ENCODE assay signal across 7 cellular contexts in the genomic region with DNA sequence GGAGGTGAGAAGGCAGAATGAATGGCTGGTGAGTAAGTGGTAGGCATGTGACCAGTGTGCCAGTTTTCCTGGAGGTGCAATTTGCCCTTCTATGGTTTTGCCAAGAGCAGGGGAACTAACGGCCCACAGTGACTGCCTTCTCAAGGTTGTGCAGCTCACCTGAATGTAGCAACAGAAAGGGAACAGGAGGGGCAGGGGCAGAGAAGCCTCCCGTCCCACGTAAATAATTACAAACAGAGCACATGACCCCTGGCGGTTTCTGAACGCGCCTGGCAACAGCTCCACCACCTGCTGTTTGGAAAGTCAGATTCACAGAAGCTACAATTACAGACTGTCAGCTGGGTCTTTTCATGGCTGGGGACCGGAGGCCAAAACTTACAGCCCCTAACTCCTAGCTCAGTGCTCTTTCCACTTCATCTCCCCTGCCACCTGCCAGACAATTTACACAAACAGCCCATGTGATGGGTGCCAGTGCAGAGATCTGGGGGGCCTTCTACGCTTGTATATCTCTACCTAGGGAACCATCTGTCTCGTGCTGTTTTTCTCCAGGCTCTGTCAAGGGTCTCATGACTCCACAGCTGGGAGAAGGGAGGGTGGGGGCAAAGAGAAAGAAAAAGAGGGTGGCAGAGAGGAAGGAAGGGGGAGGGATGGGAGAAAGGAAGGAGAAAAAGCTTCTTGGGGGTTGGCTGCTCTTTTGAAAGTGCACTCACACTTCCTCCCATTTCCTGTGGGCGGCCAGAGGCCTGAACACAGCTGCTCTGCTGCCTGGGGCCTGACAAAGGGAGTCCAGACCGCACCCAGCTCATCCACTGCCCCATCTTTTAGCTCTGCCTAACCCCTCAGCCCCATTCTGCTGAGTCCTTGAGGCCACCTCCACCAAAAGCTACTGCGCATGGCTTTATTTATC.
DNase-seq lines count a peak whose midpoint lies in the region; ATAC-seq and FAIRE-seq lines count a peak whose summit lies in the region.

No MANE protein-coding gene starts in this region.

- peak; percentile 89 for ATAC-seq in HG02885 (IDR thresholded peaks at IDR 0.05; ENCODE audit: poor library complexity, unreplicated experiment)

- FAIRE-seq in GM18507 (lab: Jason Lieb, UNC) = peak; percentile 100

- DNase-seq in GM18507 (ENCODE audit: extremely low spot score, insufficient read length, low read depth) (peak; percentile 80), NCI-H2081 treated with DMSO at 0.1 percent for 48 hours (lab: John Stamatoyannopoulos, UW) (peak; percentile 92), dermis blood vessel endothelial cell (peak; percentile 87), lung microvascular endothelial cell (ENCODE audit: low read depth in 2 of 2) (peak; percentile 80 to 89)
- peak; percentile 56 for DNase-seq in activated CD4-positive, CD25-positive, alpha-beta regulatory T cell treated with anti-CD3 and anti-CD28 coated beads, Interleukin-2, amount 50 U/mL, for 72 hours
- peak; percentile 26 to 34 for DNase-seq in stimulated activated CD8-positive, alpha-beta memory T cell treated with anti-CD3 and anti-CD28 coated beads, Interleukin-2, amount 100 ng/mL, for 1 hour (ENCODE audit: low read depth in 2 of 2)

Comparison
In these comparisons a context has a peak if more than half of its experiments do, and no peak if none do; other contexts are left out.
1. Peak in every context shown above with its lines: DNase-seq and ATAC-seq.
2. DNase-seq: peak in every context shown above with its lines; median percentile 92 in NCI-H2081 treated with DMSO at 0.1 percent for 48 hours; 87 in dermis blood vessel endothelial cell; 84 in lung microvascular endothelial cell; 80 in GM18507; 56 in activated CD4-positive, CD25-positive, alpha-beta regulatory T cell treated with anti-CD3 and anti-CD28 coated beads, Interleukin-2, amount 50 U/mL, for 72 hours; 30 in stimulated activated CD8-positive, alpha-beta memory T cell treated with anti-CD3 and anti-CD28 coated beads, Interleukin-2, amount 100 ng/mL, for 1 hour.